ENCODE assay signal across 16 cellular contexts in the genomic region with DNA sequence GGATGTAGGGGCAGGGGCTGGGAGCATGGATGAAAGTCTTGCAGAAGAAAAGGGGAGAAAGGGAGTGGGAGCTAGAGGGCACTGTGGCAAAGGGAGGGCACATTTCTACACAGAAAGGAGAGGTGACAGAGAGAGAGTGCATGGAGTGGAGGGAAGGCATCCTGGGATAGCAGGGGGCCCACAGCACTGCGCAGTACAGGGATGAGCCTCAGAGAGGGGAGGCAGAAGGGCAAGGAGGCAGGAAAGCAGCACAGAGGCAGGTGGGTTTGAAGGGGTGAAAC. TPM values are rescaled to one million over a fixed set of nuclear protein-coding genes. Genes with fewer than 3 reads are reported as not detected.
A peak's percentile ranks its signal among the peaks of the same experiment; 100 is the strongest.
DNase-seq lines count a peak whose midpoint lies in the region; ATAC-seq and TF ChIP-seq lines count a peak whose summit lies in the region.
"Had no signal": no experiment of that assay in that cellular context is flagged by ENCODE, and none has a peak within 500 bp of the region (broad histone marks: within the 10 kb centered on the region; RNA-seq: fewer than 3 reads in every experiment).

No MANE protein-coding gene starts in this region.

- no peak overlapping the region for H2AFZ ChIP-seq in DND-41 (ENCODE audit: low read depth, low read length)
- H2AFZ ChIP-seq in PC-9, result no peak overlapping the region

- no peak overlapping the region for H3K9ac ChIP-seq in DND-41 (ENCODE audit: low read depth, low read length)

- DNase-seq in DND-41, result no peak
- DNase-seq in PC-9, result no peak
- DNase-seq in foreskin keratinocyte, result no peak
- no peak for DNase-seq in gastrocnemius medialis
- DNase-seq in NCI-H2107 treated with DMSO at 0.1 percent for 48 hours (lab: John Stamatoyannopoulos, UW; ENCODE audit: unreplicated experiment), result no peak
- DNase-seq in glomerular visceral epithelial cell (ENCODE audit: extremely low spot score), result no peak
- no peak for DNase-seq in SHP77 (lab: John Stamatoyannopoulos, UW)
- DNase-seq: activated CD4-positive, alpha-beta T cell treated with anti-CD3 and anti-CD28 coated beads for 36 hours; DMS 273 treated with DMSO at 0.1 percent for 48 hours; immature natural killer cell; NCI-H82; RPMI8226; stimulated activated naive CD8-positive, alpha-beta T cell treated with anti-CD3 and anti-CD28 coated beads, Interleukin-15, amount 100 ng/mL, for 72 hours; T-helper 17 cell had no signal

- H3F3A ChIP-seq in PC-9 (ENCODE audit: insufficient read depth, low read depth), result peaks cover 28% of the 10 kb centered on the region

- no peak overlapping the region for H3K27ac ChIP-seq in DND-41 (ENCODE audit: low read length)
- peak overlapping the region; percentile 79; the same call in 1 of the 2 replicates for H3K27ac ChIP-seq in PC-9
- H3K27ac ChIP-seq in foreskin keratinocyte, result peak overlapping the region; percentile 98
- H3K27ac ChIP-seq in gastrocnemius medialis, result peak overlapping the region; percentile 5 to 94 (median 90)

- no TSS peak for BruUV-seq in PC-9 (replicated peaks; lab: Mats Ljungman, UMichigan)

- CTCF ChIA-PET in PC-9 (lab: Charles Lee), result no interaction called here

- intact Hi-C loops in PC-9 (cut with micrococcal nuclease; ENCODE audit: unreplicated experiment) (loop anchor here (10.0 kb wide), 1 partner anchor 218 kb away; a partner anchor contains a TSS), gastrocnemius medialis (cut with DNase I; ENCODE audit: low total_unique reads) (no loop called here)

- peaks cover 8% of the 10 kb centered on the region for H3K79me2 ChIP-seq in DND-41 (ENCODE audit: insufficient read depth, low read length)
- no peaks in the 10 kb centered on the region; the same call in 1 of the 2 replicates for H3K79me2 ChIP-seq in PC-9 (ENCODE audit: low read depth)

- peaks cover 25% of the 10 kb centered on the region for H3K4me1 ChIP-seq in DND-41 (ENCODE audit: insufficient read depth, low read length)
- H3K4me1 ChIP-seq in PC-9 (replicated peaks; ENCODE audit: insufficient read depth), result peaks cover 65% of the 10 kb centered on the region
- peaks cover 48% of the 10 kb centered on the region for H3K4me1 ChIP-seq in foreskin keratinocyte
- peaks cover 66 to 92% of the 10 kb centered on the region in 2 donors for H3K4me1 ChIP-seq in gastrocnemius medialis

- TF ChIP-seq CTCF in DND-41 (IDR thresholded peaks at IDR 0.05; ENCODE audit: borderline replicate concordance, extremely low read depth, low read length, poor library complexity, severe bottlenecking) (peak; percentile 7), PC-9 (conservative IDR thresholded peaks at IDR 0.05) (no peak), foreskin keratinocyte (conservative IDR thresholded peaks at IDR 0.05) (peak; percentile 19), gastrocnemius medialis (IDR thresholded peaks at IDR 0.05 in 4 of 5, conservative IDR thresholded peaks at IDR 0.05 in 1 of 5) (no peak)

- H3K27me3 ChIP-seq in DND-41 (ENCODE audit: insufficient read depth, low read length, poor library complexity) (no peaks in the 10 kb centered on the region), PC-9 (ENCODE audit: insufficient read depth, low read depth) (no peaks in the 10 kb centered on the region), foreskin keratinocyte (no peaks in the 10 kb centered on the region), gastrocnemius medialis (no peaks in the 10 kb centered on the region)

- H3K36me3 ChIP-seq in DND-41 (ENCODE audit: insufficient read depth, low read length) (peaks cover 9% of the 10 kb centered on the region), PC-9 (ENCODE audit: low read depth) (no peaks in the 10 kb centered on the region), gastrocnemius medialis (peaks cover 0 to 17% of the 10 kb centered on the region in 2 donors)

- H3K4me2 ChIP-seq in DND-41 (ENCODE audit: insufficient read depth, low read length) (no peak overlapping the region), PC-9 (no peak overlapping the region)
- H3K4me2 ChIP-seq: smooth muscle cell had no signal

- H4K20me1 ChIP-seq in DND-41 (ENCODE audit: insufficient read depth, low read length), result no peaks in the 10 kb centered on the region
- H4K20me1 ChIP-seq in PC-9 (ENCODE audit: insufficient read depth), result no peaks in the 10 kb centered on the region

- H3K9me3 ChIP-seq in DND-41 (ENCODE audit: insufficient read depth, low read length, severe bottlenecking), result no peaks in the 10 kb centered on the region
- no peaks in the 10 kb centered on the region for H3K9me3 ChIP-seq in PC-9 (ENCODE audit: insufficient read depth, low read depth)
- no peaks in the 10 kb centered on the region for H3K9me3 ChIP-seq in gastrocnemius medialis

- TF ChIP-seq POLR2A in gastrocnemius medialis (IDR thresholded peaks at IDR 0.05), result no peak

- in situ Hi-C loops in gastrocnemius medialis (cut with MboI; ENCODE audit: low sequenced_read_pairs in 4 of 4), result loop anchor here in 2 of 4 donors (10.0 to 25.0 kb wide), 2 partner anchors 58 to 476 kb away; a partner anchor contains a TSS

- no peaks in the 10 kb centered on the region; the same call in 1 of the 2 replicates for H3K9me2 ChIP-seq in PC-9 (ENCODE audit: insufficient read depth)

- H3K4me3 ChIP-seq in DND-41 (ENCODE audit: low read depth in 1 of 2, low read length in 2 of 2), result no peak overlapping the region
- H3K4me3 ChIP-seq in PC-9, result no peak overlapping the region
- no peak overlapping the region for H3K4me3 ChIP-seq in gastrocnemius medialis
- H3K4me3 ChIP-seq: smooth muscle cell had no signal

- POLR2A ChIA-PET in PC-9 (lab: Charles Lee; ENCODE audit: unreplicated experiment), result interaction anchor here (0.6 kb wide), 1 partner anchor 229 kb away, joined by 8 read pairs; no protein-coding TSS in a partner anchor

- ATAC-seq in DND-41 (ENCODE audit: insufficient read depth, low read depth), result no peak
- ATAC-seq in foreskin keratinocyte, result no peak
- ATAC-seq in gastrocnemius medialis, result no peak
- no peak for ATAC-seq in HG03565 (IDR thresholded peaks at IDR 0.05; ENCODE audit: unreplicated experiment)
- ATAC-seq: activated CD4-positive, alpha-beta T cell treated with anti-CD3 and anti-CD28 coated beads for 36 hours; stimulated activated naive CD8-positive, alpha-beta T cell treated with anti-CD3 and anti-CD28 coated beads, Interleukin-15, amount 100 ng/mL, for 72 hours; T-helper 17 cell had no signal

RNA-seq across cellular contexts. Expression of a gene that starts 5.4 kb away (rescaled TPM):
- total RNA-seq in PC-9 (2021) (6.0 and 6.1 TPM in 2 replicates), foreskin keratinocyte (15.7 and 18.3 TPM in 2 replicates), gastrocnemius medialis (10 to 100 TPM; 15.2 to 28.8 (median 16.9) TPM)
- polyA plus RNA-seq in foreskin keratinocyte, result 17.4 and 19.2 TPM in 2 replicates

RNA-seq across cellular contexts. Expression of a gene that starts 7.8 kb away (rescaled TPM):
- total RNA-seq in PC-9 (2021) (67.2 and 81.8 TPM in 2 replicates), foreskin keratinocyte (81.5 and 92.6 TPM in 2 replicates), gastrocnemius medialis (10 to 100 TPM; 17.3 to 42.1 (median 21.2) TPM)
- 88.0 and 91.4 TPM in 2 replicates for polyA plus RNA-seq in foreskin keratinocyte

Comparison
In these comparisons a context has a peak if more than half of its experiments do, and no peak if none do; other contexts are left out.
1. CTCF ChIP-seq: peak in DND-41 (single experiment) and foreskin keratinocyte (single experiment); none in PC-9 (single experiment) and gastrocnemius medialis (0 of 5).